In genomic region chr3:128547368-128547987, GRCh38 we compare ENCODE assay signal across 13 cellular contexts. TPM values are rescaled to one million over a fixed set of nuclear protein-coding genes. Genes with fewer than 3 reads are reported as not detected.
A peak's percentile ranks its signal among the peaks of the same experiment; 100 is the strongest.
DNase-seq lines count a peak whose midpoint lies in the region; ATAC-seq and TF ChIP-seq lines count a peak whose summit lies in the region.
"Had no signal": no experiment of that assay in that cellular context is flagged by ENCODE, and none has a peak within 500 bp of the region (broad histone marks: within the 10 kb centered on the region; RNA-seq: fewer than 3 reads in every experiment).

No MANE protein-coding gene starts in this region.

- ATAC-seq in HG03108 (IDR thresholded peaks at IDR 0.05; ENCODE audit: unreplicated experiment), result no peak
- ATAC-seq in GM18909 (IDR thresholded peaks at IDR 0.05; ENCODE audit: poor library complexity, unreplicated experiment), result no peak

- H3K18ac ChIP-seq in mesendoderm (ENCODE audit: low read length), result no peak overlapping the region

- no peak overlapping the region for H2BK15ac ChIP-seq in mesendoderm (replicated peaks; ENCODE audit: low read depth)

- TF ChIP-seq CTCF in astrocyte of the spinal cord (IDR thresholded peaks at IDR 0.05; ENCODE audit: low read depth, low read length) (no peak), GM20000 (IDR thresholded peaks at IDR 0.05; ENCODE audit: extremely low read depth, missing control alignments) (no peak)

- H3K4me1 ChIP-seq in mesendoderm (ENCODE audit: control insufficient read depth, low read depth, low read length), result peaks cover 3% of the 10 kb centered on the region

- DNase-seq in AG08395 (ENCODE audit: low spot score) (peak; percentile 52), MG63 (peak; percentile 49), astrocyte of the spinal cord (ENCODE audit: low read depth, low spot score) (peak; percentile 44), mesendoderm (peak; percentile 48), GM20000 (ENCODE audit: low spot score) (no peak), activated T-cell treated with anti-CD3 and anti-CD28 coated beads for 4 hours (no peak)
- DNase-seq: caudate nucleus; CD4-positive, CD25-positive, alpha-beta regulatory T cell; glutamatergic neuron; NCI-H774 had no signal

- H2BK120ac ChIP-seq in mesendoderm (ENCODE audit: low read depth, low read length), result no peak overlapping the region

- no peak overlapping the region for H2AK5ac ChIP-seq in mesendoderm (ENCODE audit: low read length)

- H3K27ac ChIP-seq in mesendoderm (ENCODE audit: low read depth, low read length), result no peak overlapping the region

- no peak overlapping the region for H3K23ac ChIP-seq in mesendoderm (ENCODE audit: low read length)

- no peak overlapping the region for H3K4ac ChIP-seq in mesendoderm (ENCODE audit: low read depth, low read length)

- peaks cover 13% of the 10 kb centered on the region for H3K9me3 ChIP-seq in MG63

- H3K79me2 ChIP-seq in mesendoderm (ENCODE audit: control insufficient read depth, insufficient read depth, low read length), result no peaks in the 10 kb centered on the region

- H3K79me1 ChIP-seq in mesendoderm (ENCODE audit: low read length), result no peaks in the 10 kb centered on the region

- no peak overlapping the region for H4K5ac ChIP-seq in mesendoderm (ENCODE audit: low read length)

- no peak overlapping the region for H3K56ac ChIP-seq in mesendoderm (ENCODE audit: low read length)

- no peaks in the 10 kb centered on the region for H3K27me3 ChIP-seq in MG63
- no peaks in the 10 kb centered on the region for H3K27me3 ChIP-seq in mesendoderm (ENCODE audit: insufficient read depth, low read length, poor library complexity)

- H3K4me3 ChIP-seq in MG63 (no peak overlapping the region), astrocyte of the spinal cord (ENCODE audit: low read depth, low read length) (no peak overlapping the region), mesendoderm (ENCODE audit: low read length) (no peak overlapping the region)

- H2BK5ac ChIP-seq in mesendoderm (ENCODE audit: low read length), result no peak overlapping the region

- H3K9ac ChIP-seq in mesendoderm (ENCODE audit: low read length), result no peak overlapping the region

- in situ Hi-C loops in astrocyte of the spinal cord (cut with HindIII; ENCODE audit: low sequenced_read_pairs), result no loop called here

- H4K8ac ChIP-seq in mesendoderm (ENCODE audit: low read depth, low read length), result no peak overlapping the region

- H3K36me3 ChIP-seq in MG63, result no peaks in the 10 kb centered on the region
- H3K36me3 ChIP-seq in mesendoderm (ENCODE audit: control insufficient read depth, insufficient read depth, low read length), result no peaks in the 10 kb centered on the region

- no peak overlapping the region for H3K4me2 ChIP-seq in mesendoderm (ENCODE audit: low read length)

- WGBS in mesendoderm (ENCODE audit: extremely low coverage, insufficient coverage, low lambda C conversion rate), result no CpG with 5 or more reads among the region's 10 CpGs

RNA-seq across cellular contexts. Expression of gene GATA2, which starts 54.5 kb away (rescaled TPM):
- 0.27 and 2.6 TPM in 2 replicates for total RNA-seq in MG63 (2014; rRNA removed; shearing (Covaris generic); ENCODE audit: low replicate concordance)
- polyA plus RNA-seq in mesendoderm (2013, experiment 1 of 2), result 0.80 TPM
- polyA plus RNA-seq in mesendoderm (2013, experiment 2 of 2), result 0.69 TPM
- total RNA-seq: T-helper 2 cell treated with Interferon-gamma antibody and Interleukin-4, amounts not matched to agents 100 ng/mL and 5 ng/mL, for 36 hours had no signal
- polyA plus RNA-seq: CD4-positive, CD25-positive, alpha-beta regulatory T cell had no signal

Comparison
In these comparisons a context has a peak if more than half of its experiments do, and no peak if none do; other contexts are left out.
1. DNase-seq: peak in AG08395 (single experiment), MG63 (single experiment), astrocyte of the spinal cord (single experiment) and mesendoderm (single experiment); none in GM20000 (single experiment) and activated T-cell treated with anti-CD3 and anti-CD28 coated beads for 4 hours (single experiment).